ENCODE assay signal across 21 cellular contexts in the genomic region with DNA sequence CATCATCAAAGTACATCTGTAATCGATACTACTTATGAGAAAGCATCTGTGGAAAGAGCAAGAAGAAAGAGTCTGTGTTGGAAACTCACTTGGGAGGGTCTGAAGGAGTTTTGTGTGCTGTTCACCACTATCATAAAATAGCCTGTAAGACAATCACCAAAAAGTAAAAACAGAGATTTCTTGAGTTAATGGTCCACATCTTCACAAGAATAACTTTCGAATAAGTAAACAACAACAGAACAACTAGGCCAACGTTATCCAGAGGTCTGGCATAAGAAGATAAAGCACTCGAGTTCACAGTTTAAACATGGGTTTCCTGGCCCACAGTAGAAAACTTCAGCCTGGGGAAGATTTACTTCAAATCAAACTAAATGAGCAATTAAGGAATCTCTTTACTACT. TPM values are rescaled to one million over a fixed set of nuclear protein-coding genes. Genes with fewer than 3 reads are reported as not detected.
DNase-seq lines count a peak whose midpoint lies in the region; ATAC-seq, FAIRE-seq and TF ChIP-seq lines count a peak whose summit lies in the region.
"Had no signal": no experiment of that assay in that cellular context is flagged by ENCODE, and none has a peak within 500 bp of the region (broad histone marks: within the 10 kb centered on the region; RNA-seq: fewer than 3 reads in every experiment).

No MANE protein-coding gene starts in this region.

- peak overlapping the region; percentile 52 to 74 for H3K27ac ChIP-seq in coronary artery
- peak overlapping the region; percentile 33 for H3K27ac ChIP-seq in mesodermal cell (ENCODE audit: low read depth, low read length, severe bottlenecking)
- peak overlapping the region; percentile 43 for H3K27ac ChIP-seq in substantia nigra (ENCODE audit: low read depth, low read length, poor library complexity, severe bottlenecking)
- no peak overlapping the region for H3K27ac ChIP-seq in prostate gland
- H3K27ac ChIP-seq: foreskin keratinocyte, neural progenitor cell, right lobe of liver had no signal

- no peak overlapping the region for H3K4me3 Mint-ChIP-seq in activated CD8-positive, alpha-beta T cell treated with anti-CD3 and anti-CD28 coated beads, Interleukin-2, amount 10 ng/mL, durations not matched to agents 7 days and 5 days
- H3K4me3 Mint-ChIP-seq: activated naive CD4-positive, alpha-beta T cell treated with anti-CD3 and anti-CD28 coated beads, Interleukin-2, amount 50 U/mL, for 24 hours; B cell; neural progenitor cell had no signal

- H3K4me3 ChIP-seq in coronary artery, result no peak overlapping the region
- H3K4me3 ChIP-seq in mesodermal cell (ENCODE audit: extremely low read depth, insufficient read depth, low read length, poor library complexity, severe bottlenecking), result no peak overlapping the region
- H3K4me3 ChIP-seq in prostate gland, result no peak overlapping the region
- H3K4me3 ChIP-seq: cardiac muscle cell, neural progenitor cell, right lobe of liver had no signal

- no peak for FAIRE-seq in GM12892 (lab: Jason Lieb, UNC)

- TF ChIP-seq CTCF in coronary artery (IDR thresholded peaks at IDR 0.05) (no peak), prostate gland (IDR thresholded peaks at IDR 0.05) (no peak)

- H3K4me1 Mint-ChIP-seq in activated CD8-positive, alpha-beta T cell treated with anti-CD3 and anti-CD28 coated beads, Interleukin-2, amount 10 ng/mL, durations not matched to agents 7 days and 5 days (ENCODE audit: low read depth), result no peaks in the 10 kb centered on the region
- H3K4me1 Mint-ChIP-seq: activated naive CD4-positive, alpha-beta T cell treated with anti-CD3 and anti-CD28 coated beads, Interleukin-2, amount 50 U/mL, for 24 hours had no signal

- ATAC-seq in activated CD8-positive, alpha-beta T cell treated with anti-CD3 and anti-CD28 coated beads, Interleukin-2, amount 10 ng/mL, durations not matched to agents 7 days and 5 days, result no peak
- ATAC-seq: foreskin keratinocyte had no signal

- H3K9me3 ChIP-seq in mesodermal cell (ENCODE audit: control insufficient read depth, low read length) (no peaks in the 10 kb centered on the region), prostate gland (no peaks in the 10 kb centered on the region)
- H3K9me3 ChIP-seq: right lobe of liver had no signal

- no peak overlapping the region for H3K27ac Mint-ChIP-seq in activated CD8-positive, alpha-beta T cell treated with anti-CD3 and anti-CD28 coated beads, Interleukin-2, amount 10 ng/mL, durations not matched to agents 7 days and 5 days
- H3K27ac Mint-ChIP-seq: activated naive CD4-positive, alpha-beta T cell treated with anti-CD3 and anti-CD28 coated beads, Interleukin-2, amount 50 U/mL, for 24 hours; B cell; neural progenitor cell had no signal

- POLR2A ChIA-PET in activated CD8-positive, alpha-beta T cell treated with anti-CD3 and anti-CD28 coated beads, Interleukin-2, amount 10 ng/mL, durations not matched to agents 7 days and 5 days (lab: Charles Lee), result no interaction called here

- CTCF ChIA-PET in activated CD8-positive, alpha-beta T cell treated with anti-CD3 and anti-CD28 coated beads, Interleukin-2, amount 10 ng/mL, durations not matched to agents 7 days and 5 days (lab: Charles Lee), result no interaction called here

- WGBS in mesodermal cell (ENCODE audit: insufficient coverage in 2 of 2), 2 experiments, result 20 to 70% methylated on average over 1 to 3 of the region's 4 CpGs
- 28% methylated on average over 4 of the region's 4 CpGs for WGBS in prostate gland

- intact Hi-C loops in prostate gland (cut with DNase I), result no loop called here

- DNase-seq in SK-N-DZ (ENCODE audit: low spot score), result peak; percentile 6
- DNase-seq in coronary artery (ENCODE audit: low spot score), result no peak
- no peak for DNase-seq in substantia nigra (lab: John Stamatoyannopoulos, UW)
- DNase-seq in prostate gland (ENCODE audit: low spot score), result no peak
- DNase-seq in stimulated activated CD4-positive, alpha-beta T cell treated with anti-CD3 and anti-CD28 coated beads, Interleukin-15, amount 100 ng/mL, for 24 hours, result no peak
- no peak for DNase-seq in activated CD8-positive, alpha-beta T cell treated with anti-CD3 and anti-CD28 coated beads, Interleukin-2, amount 10 ng/mL, durations not matched to agents 7 days and 5 days
- no peak for DNase-seq in GM12892 (ENCODE audit: insufficient read length)
- DNase-seq: activated CD4-positive, alpha-beta T cell treated with anti-CD3 and anti-CD28 coated beads for 4 hours; effector memory CD4-positive, alpha-beta T cell; foreskin keratinocyte; NCI-H2081; NCI-H510A; right lobe of liver; stimulated activated CD4-positive, alpha-beta T cell treated with anti-CD3 and anti-CD28 coated beads, Interleukin-4, amount 100 ng/mL, for 1 hour; stimulated activated CD8-positive, alpha-beta memory T cell treated with anti-CD3 and anti-CD28 coated beads, Interleukin-4, amount 100 ng/mL, for 48 hours; T-helper 9 cell had no signal

- H3K9me3 Mint-ChIP-seq in activated CD8-positive, alpha-beta T cell treated with anti-CD3 and anti-CD28 coated beads, Interleukin-2, amount 10 ng/mL, durations not matched to agents 7 days and 5 days (ENCODE audit: insufficient read depth), result no peaks in the 10 kb centered on the region
- H3K9me3 Mint-ChIP-seq: activated naive CD4-positive, alpha-beta T cell treated with anti-CD3 and anti-CD28 coated beads, Interleukin-2, amount 50 U/mL, for 24 hours had no signal

- no peaks in the 10 kb centered on the region for H3K27me3 ChIP-seq in prostate gland (replicated peaks; ENCODE audit: insufficient read depth)
- H3K27me3 ChIP-seq: cardiac muscle cell, foreskin keratinocyte, neural progenitor cell, right lobe of liver had no signal

- no peaks in the 10 kb centered on the region for H3K36me3 ChIP-seq in mesodermal cell (ENCODE audit: control insufficient read depth, insufficient read depth, low read length)
- no peaks in the 10 kb centered on the region for H3K36me3 ChIP-seq in prostate gland
- H3K36me3 ChIP-seq: cardiac muscle cell, neural progenitor cell, right lobe of liver had no signal

- H3K4me1 ChIP-seq in mesodermal cell (ENCODE audit: control insufficient read depth, insufficient read depth, low read length, poor library complexity, severe bottlenecking) (peaks cover 15% of the 10 kb centered on the region), prostate gland (replicated peaks) (no peaks in the 10 kb centered on the region)
- H3K4me1 ChIP-seq: foreskin keratinocyte, neural progenitor cell, right lobe of liver had no signal

- H3K27me3 Mint-ChIP-seq in activated CD8-positive, alpha-beta T cell treated with anti-CD3 and anti-CD28 coated beads, Interleukin-2, amount 10 ng/mL, durations not matched to agents 7 days and 5 days (ENCODE audit: low read depth), result no peaks in the 10 kb centered on the region
- H3K27me3 Mint-ChIP-seq: activated naive CD4-positive, alpha-beta T cell treated with anti-CD3 and anti-CD28 coated beads, Interleukin-2, amount 50 U/mL, for 24 hours; B cell had no signal

- TF ChIP-seq POLR2A in prostate gland (IDR thresholded peaks at IDR 0.05), result no peak
- TF ChIP-seq POLR2A in GM12892 (IDR thresholded peaks at IDR 0.05; ENCODE audit: low read depth, low read length), result no peak

- H3K36me3 Mint-ChIP-seq in activated CD8-positive, alpha-beta T cell treated with anti-CD3 and anti-CD28 coated beads, Interleukin-2, amount 10 ng/mL, durations not matched to agents 7 days and 5 days (ENCODE audit: low read depth), result no peaks in the 10 kb centered on the region
- H3K36me3 Mint-ChIP-seq: activated naive CD4-positive, alpha-beta T cell treated with anti-CD3 and anti-CD28 coated beads, Interleukin-2, amount 50 U/mL, for 24 hours; neural progenitor cell had no signal

RNA-seq across cellular contexts. Expression of a gene that starts 47.9 kb away (rescaled TPM):
- polyA plus RNA-seq in SK-N-DZ (2014; cell fraction: cytosol; rRNA removed), result 13.6 and 15.4 TPM in 2 replicates
- 45.1 and 84.9 TPM in 2 replicates for polyA plus RNA-seq in SK-N-DZ (2014; cell fraction: nucleus; rRNA removed)
- polyA plus RNA-seq in mesodermal cell (2013, experiment 1 of 2), result 95.1 TPM
- 75.4 TPM for polyA plus RNA-seq in mesodermal cell (2013, experiment 2 of 2)
- 100 to 1,000 TPM in 1 of 2 donors, 10 to 100 TPM in 1; 11.9 to 105 TPM for total RNA-seq in prostate gland
- 10 to 100 TPM; 18.0 to 23.6 TPM for total RNA-seq in activated CD8-positive, alpha-beta T cell treated with anti-CD3 and anti-CD28 coated beads, Interleukin-2, amount 10 ng/mL, durations not matched to agents 7 days and 5 days
- polyA plus RNA-seq in GM12892 (2012; ENCODE audit: missing spikeins), result 22.3 TPM

Comparison
In these comparisons a context has a peak if more than half of its experiments do, and no peak if none do; other contexts are left out.
1. H3K27ac ChIP-seq: peak in coronary artery (2 of 2), mesodermal cell (single experiment) and substantia nigra (single experiment); none in prostate gland (0 of 2).